ENCODE assay signal across 16 cellular contexts in the genomic region with DNA sequence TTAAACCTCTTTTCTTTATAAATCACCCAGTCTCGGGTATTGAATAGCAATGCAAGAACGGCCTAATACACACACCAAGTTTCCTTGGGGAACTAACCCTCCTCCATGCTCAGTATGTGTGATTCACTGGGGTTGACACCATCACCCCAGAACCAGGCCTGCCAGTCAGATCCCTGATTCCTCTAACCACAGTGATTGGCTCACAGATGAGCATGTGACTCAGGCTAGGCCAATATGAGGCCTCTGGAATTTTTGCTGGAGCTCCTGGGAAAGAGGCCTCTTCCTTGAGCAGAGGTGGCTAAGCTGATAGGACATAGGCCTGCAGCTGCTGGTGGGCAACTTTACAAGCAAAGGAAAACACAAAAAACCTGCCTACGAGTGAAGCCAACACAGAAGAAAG.
"Had no signal": no experiment of that assay in that cellular context is flagged by ENCODE, and none has a peak within 500 bp of the region (broad histone marks: within the 10 kb centered on the region; RNA-seq: fewer than 3 reads in every experiment).

No MANE protein-coding gene starts in this region.

- H3K4me3 ChIP-seq: gastrocnemius medialis, heart right ventricle, lung, neural progenitor cell, ovary, right lobe of liver, spleen had no signal

- H3K9me3 ChIP-seq: gastrocnemius medialis, ovary had no signal

- H3K9ac ChIP-seq: neural progenitor cell had no signal

- H3K36me3 ChIP-seq: brain microvascular endothelial cell, gastrocnemius medialis, heart right ventricle, neural progenitor cell, ovary, right lobe of liver, spleen had no signal

- DNase-seq: activated CD4-positive, alpha-beta T cell treated with anti-CD3 and anti-CD28 coated beads, Interleukin-2, amount 50 U/mL, for 1 hour; activated naive CD4-positive, alpha-beta T cell; activated naive CD8-positive, alpha-beta T cell treated with anti-CD3 and anti-CD28 coated beads, Interleukin-2, amount 10 ng/mL, durations not matched to agents 7 days and 5 days; anterior cingulate cortex; brain microvascular endothelial cell; effector memory CD4-positive, alpha-beta T cell; gastrocnemius medialis; heart right ventricle; left colon; ovary; right lobe of liver; spleen; stimulated activated naive CD8-positive, alpha-beta T cell treated with anti-CD3 and anti-CD28 coated beads, Interleukin-15, amount 100 ng/mL, for 72 hours had no signal

- H3K27ac ChIP-seq: brain microvascular endothelial cell, gastrocnemius medialis, heart right ventricle, neural progenitor cell, ovary, right lobe of liver had no signal

- ATAC-seq: activated CD4-positive, CD25-positive, alpha-beta regulatory T cell treated with anti-CD3 and anti-CD28 coated beads, Interleukin-2, amount 50 U/mL, for 24 hours; gastrocnemius medialis; heart right ventricle; left colon; right lobe of liver; stimulated activated naive CD8-positive, alpha-beta T cell treated with anti-CD3 and anti-CD28 coated beads, Interleukin-15, amount 100 ng/mL, for 72 hours had no signal
